In the genomic region with DNA sequence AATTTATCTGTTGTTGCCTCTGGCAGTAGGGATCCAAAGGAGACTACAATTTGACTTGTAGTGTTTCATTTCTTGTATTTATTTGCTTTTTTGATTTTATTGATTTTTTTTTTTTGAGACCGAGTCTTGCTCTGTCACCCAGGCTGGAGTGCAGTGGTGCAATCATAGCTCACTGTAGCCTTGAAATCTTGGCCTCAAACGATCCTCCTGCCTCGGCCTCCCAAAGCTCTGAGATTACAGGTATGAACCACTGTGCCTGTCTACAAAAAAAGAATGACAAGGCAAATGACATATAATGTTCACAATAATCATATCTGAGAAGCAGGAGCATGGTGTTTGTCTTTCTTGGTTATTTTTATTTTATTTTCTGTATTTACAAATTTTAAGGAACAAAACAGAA, we compare ENCODE assay signal across 30 cellular contexts.
"Had no signal": no experiment of that assay in that cellular context is flagged by ENCODE, and none has a peak within 500 bp of the region (broad histone marks: within the 10 kb centered on the region; RNA-seq: fewer than 3 reads in every experiment).

No MANE protein-coding gene starts in this region.

- H3K27me3 ChIP-seq: neutrophil, pancreas, stomach, uterus had no signal

- H3K4me3 Mint-ChIP-seq: naive B cell; naive thymus-derived CD8-positive, alpha-beta T cell; natural killer cell treated with Interleukin-12 subunit alpha and Interleukin-12 subunit beta and Interleukin-15 and Interleukin-18, amount 100 ng/mL, for 72 hours; nephron progenitor cell; neural crest cell; stimulated activated naive B cell treated with anti-CD40 and anti-IgM and Interleukin-4, amounts not matched to agents 10 μg/mL and 1 μg/mL and 100 μg/mL, for 72 hours; stimulated activated naive CD8-positive, alpha-beta T cell treated with anti-CD3 and anti-CD28 coated beads, Interleukin-15, Interleukin-2, amounts not matched to agents 100 ng/mL and 50 ng/mL, for 24 hours; type B pancreatic cell had no signal

- H3K9me3 ChIP-seq: neutrophil, pancreas, prostate gland, spleen, stomach, thoracic aorta, tibial artery, transverse colon, upper lobe of right lung, uterus had no signal

- H3K27me3 Mint-ChIP-seq: type B pancreatic cell had no signal

- H3K4me1 Mint-ChIP-seq: naive B cell; neural crest cell; stimulated activated naive B cell treated with anti-CD40 and anti-IgM and Interleukin-4, amounts not matched to agents 10 μg/mL and 1 μg/mL and 100 μg/mL, for 72 hours had no signal

- DNase-seq: naive B cell; naive thymus-derived CD8-positive, alpha-beta T cell; nephron progenitor cell; nucleus accumbens; pancreas; retina; right cardiac atrium; spleen; stimulated activated CD4-positive, alpha-beta T cell treated with anti-CD3 and anti-CD28 coated beads, Interleukin-12 subunit alpha, Interleukin-12 subunit beta, amount 100 ng/mL, for 4 hours; stimulated activated CD4-positive, alpha-beta T cell treated with anti-CD3 and anti-CD28 coated beads, Interleukin-1b, Interleukin-23, amount 100 ng/mL, for 48 hours; stimulated activated CD4-positive, alpha-beta T cell treated with anti-CD3 and anti-CD28 coated beads, Interleukin-4, amount 100 ng/mL, for 1 hour; stimulated activated CD4-positive, alpha-beta T cell treated with anti-CD3 and anti-CD28 coated beads, Interleukin-4, amount 100 ng/mL, for 4 hours; stimulated activated CD8-positive, alpha-beta memory T cell treated with anti-CD3 and anti-CD28 coated beads, Interleukin-4, amount 100 ng/mL, for 48 hours; stimulated activated naive B cell treated with anti-CD40 and anti-IgM and Interleukin-4, amounts not matched to agents 10 μg/mL and 1 μg/mL and 100 μg/mL, for 72 hours; stimulated activated naive CD4-positive, alpha-beta T cell treated with Interleukin-2 at 50 U/mL for 16 hours; stomach; tibial artery; transverse colon; upper lobe of right lung; uterus had no signal

- H3K27ac Mint-ChIP-seq: natural killer cell treated with Interleukin-12 subunit alpha and Interleukin-12 subunit beta and Interleukin-15 and Interleukin-18, amount 100 ng/mL, for 72 hours; nephron progenitor cell; stimulated activated naive B cell treated with anti-CD40 and anti-IgM and Interleukin-4, amounts not matched to agents 10 μg/mL and 1 μg/mL and 100 μg/mL, for 72 hours; type B pancreatic cell had no signal

- H3K9me3 Mint-ChIP-seq: naive B cell; naive thymus-derived CD8-positive, alpha-beta T cell; natural killer cell treated with Interleukin-12 subunit alpha and Interleukin-12 subunit beta and Interleukin-15 and Interleukin-18, amount 100 ng/mL, for 72 hours; stimulated activated naive B cell treated with anti-CD40 and anti-IgM and Interleukin-4, amounts not matched to agents 10 μg/mL and 1 μg/mL and 100 μg/mL, for 72 hours; stimulated activated naive CD8-positive, alpha-beta T cell treated with anti-CD3 and anti-CD28 coated beads, Interleukin-15, Interleukin-2, amounts not matched to agents 100 ng/mL and 50 ng/mL, for 24 hours had no signal

- ATAC-seq: naive thymus-derived CD8-positive, alpha-beta T cell; natural killer cell treated with Interleukin-12 subunit alpha and Interleukin-12 subunit beta and Interleukin-15 and Interleukin-18, amount 100 ng/mL, for 72 hours; pancreas; right cardiac atrium; sciatic nerve; stimulated activated naive B cell treated with anti-CD40 and anti-IgM and Interleukin-4, amounts not matched to agents 10 μg/mL and 1 μg/mL and 100 μg/mL, for 72 hours; upper lobe of right lung had no signal

- FAIRE-seq: pancreas had no signal

- H3K27ac ChIP-seq: neutrophil, pancreas, prostate gland, skin epidermis, spleen, stomach, thoracic aorta, tibial artery, transverse colon, upper lobe of right lung, uterus had no signal

- H3K36me3 Mint-ChIP-seq: naive B cell; naive thymus-derived CD8-positive, alpha-beta T cell; natural killer cell treated with Interleukin-12 subunit alpha and Interleukin-12 subunit beta and Interleukin-15 and Interleukin-18, amount 100 ng/mL, for 72 hours; stimulated activated naive B cell treated with anti-CD40 and anti-IgM and Interleukin-4, amounts not matched to agents 10 μg/mL and 1 μg/mL and 100 μg/mL, for 72 hours; type B pancreatic cell had no signal

- H3K4me1 ChIP-seq: prostate gland, tibial artery, upper lobe of right lung, uterus had no signal

- H3K4me3 ChIP-seq: pancreas, prostate gland, skin epidermis, smooth muscle cell, spleen, stomach, thoracic aorta, tibial artery, transverse colon, upper lobe of right lung, uterus had no signal

- H3K36me3 ChIP-seq: neutrophil, pancreas, prostate gland, spleen, stomach, thoracic aorta, tibial artery, transverse colon, upper lobe of right lung, uterus had no signal

- H3K4me2 ChIP-seq: smooth muscle cell had no signal
